ENCODE assay signal across 19 cellular contexts in the genomic region with DNA sequence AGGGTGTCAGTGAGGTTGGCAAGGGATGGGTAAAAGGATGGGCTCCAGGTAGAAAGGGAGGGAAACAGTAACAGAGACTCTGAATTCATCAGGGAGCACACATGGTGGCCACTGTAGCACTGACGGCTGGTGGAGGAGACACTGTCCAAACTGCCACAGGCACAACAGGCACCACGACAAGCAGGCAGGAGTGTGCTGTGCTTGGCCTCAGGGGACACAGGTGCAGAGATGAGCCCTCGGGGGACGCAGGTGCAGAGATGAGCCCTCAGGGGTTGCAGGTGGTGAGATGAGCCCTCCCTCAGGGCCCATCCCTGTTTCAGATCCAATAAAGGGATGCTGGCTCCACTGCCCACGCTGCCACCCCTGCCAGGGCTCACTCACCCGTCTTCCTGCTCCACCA. TPM values are rescaled to one million over a fixed set of nuclear protein-coding genes. Genes with fewer than 3 reads are reported as not detected.
DNase-seq lines count a peak whose midpoint lies in the region; FAIRE-seq and TF ChIP-seq lines count a peak whose summit lies in the region.
"Had no signal": no experiment of that assay in that cellular context is flagged by ENCODE, and none has a peak within 500 bp of the region (broad histone marks: within the 10 kb centered on the region; RNA-seq: fewer than 3 reads in every experiment).

No MANE protein-coding gene starts in this region.

- H3K4ac ChIP-seq in neuronal stem cell (ENCODE audit: low read length): no peak overlapping the region

- H3K18ac ChIP-seq in neuronal stem cell (ENCODE audit: low read length): peak overlapping the region; percentile 13

- H2BK120ac ChIP-seq in neuronal stem cell (ENCODE audit: low read depth, low read length): no peak overlapping the region

- H3K36me3 ChIP-seq in astrocyte (ENCODE audit: insufficient read depth, low read length) (no peaks in the 10 kb centered on the region), neuronal stem cell (replicated peaks in 1 of 2; ENCODE audit: control insufficient read depth in 2 of 2, insufficient read depth in 2 of 2, low read length in 2 of 2) (no peaks in the 10 kb centered on the region)
- H3K36me3 ChIP-seq: HAP-1, SJSA1 had no signal

- H3K9me3 ChIP-seq in astrocyte (ENCODE audit: insufficient read depth, low read depth, low read length): peaks cover 20% of the 10 kb centered on the region
- peaks cover 4 to 11% of the 10 kb centered on the region in 2 donors for H3K9me3 ChIP-seq in neuronal stem cell (replicated peaks in 1 of 2; ENCODE audit: control insufficient read depth in 2 of 2, insufficient read depth in 1 of 2, low read depth in 1 of 2, low read length in 2 of 2)
- H3K9me3 ChIP-seq: HAP-1, SJSA1 had no signal

- H2BK12ac ChIP-seq in neuronal stem cell (ENCODE audit: low read length): no peak overlapping the region

- DNase-seq in COLO668 (lab: John Stamatoyannopoulos, UW; ENCODE audit: unreplicated experiment) (peak; percentile 75), NCI-H146 (lab: John Stamatoyannopoulos, UW) (peak; percentile 92), astrocyte (ENCODE audit: low read depth) (no peak), neuronal stem cell (ENCODE audit: low spot score) (no peak), CD14-positive monocyte (ENCODE audit: low spot score) (no peak), GM19240 (ENCODE audit: insufficient read length, low spot score) (no peak), putamen (ENCODE audit: low spot score) (no peak)
- DNase-seq: C1 segment of cervical spinal cord, DMS79 treated with DMSO at 0.1 percent for 48 hours, MM.1S, NCI-H1092, NCI-H1436 treated with DMSO at 0.1 percent for 48 hours, NCI-H2081, NCI-H510A, NCI-H748 treated with DMSO at 0.1 percent for 48 hours, PC-9 had no signal

- H2BK5ac ChIP-seq in neuronal stem cell (ENCODE audit: low read length): no peak overlapping the region

- no peak overlapping the region for H3K4me2 ChIP-seq in astrocyte (ENCODE audit: low read length)
- no peak overlapping the region for H3K4me2 ChIP-seq in neuronal stem cell (ENCODE audit: insufficient read depth, low read length, poor library complexity, severe bottlenecking)
- H3K4me2 ChIP-seq: PC-9 had no signal

- H3K27me3 Mint-ChIP-seq in astrocyte (ENCODE audit: low read depth, unreplicated experiment) (peaks cover 37% of the 10 kb centered on the region), CD14-positive monocyte (ENCODE audit: low read depth in 3 of 3) (peaks cover 8 to 11% (median 9%) of the 10 kb centered on the region in 3 donors)

- peaks cover 2% of the 10 kb centered on the region for H3K79me1 ChIP-seq in neuronal stem cell (ENCODE audit: low read depth, low read length)

- H3K79me2 ChIP-seq in astrocyte (ENCODE audit: insufficient read depth, low read length): no peaks in the 10 kb centered on the region

- H3K4me3 ChIP-seq in astrocyte (ENCODE audit: insufficient read depth, low read depth, low read length) (no peak overlapping the region), neuronal stem cell (ENCODE audit: low read length in 2 of 2) (peak overlapping the region in 1 of 2 donors; percentile 2)
- H3K4me3 ChIP-seq: HAP-1, PC-9, SJSA1 had no signal

- H3K9ac ChIP-seq in astrocyte (ENCODE audit: low read length): no peak overlapping the region
- no peak overlapping the region for H3K9ac ChIP-seq in neuronal stem cell (ENCODE audit: low read depth, low read length, poor library complexity)

- H3K4me3 Mint-ChIP-seq in astrocyte (ENCODE audit: unreplicated experiment) (no peak overlapping the region), CD14-positive monocyte (no peak overlapping the region)

- H3K14ac ChIP-seq in neuronal stem cell (ENCODE audit: low read length): no peak overlapping the region

- no peak overlapping the region for H3K27ac ChIP-seq in astrocyte (ENCODE audit: low read depth, low read length)
- H3K27ac ChIP-seq in neuronal stem cell (replicated peaks; ENCODE audit: low read length): no peak overlapping the region
- H3K27ac ChIP-seq: PC-9, SJSA1 had no signal

- H3K4me1 ChIP-seq in astrocyte (ENCODE audit: insufficient read depth, low read length): no peaks in the 10 kb centered on the region
- peaks cover 0 to 3% of the 10 kb centered on the region in 2 donors for H3K4me1 ChIP-seq in neuronal stem cell (ENCODE audit: control insufficient read depth in 2 of 2, insufficient read depth in 1 of 2, low read depth in 1 of 2, low read length in 2 of 2)
- H3K4me1 ChIP-seq: HAP-1, SJSA1 had no signal

- intact Hi-C loops in CD14-positive monocyte (cut with micrococcal nuclease): no loop called here

- H2AFZ ChIP-seq in astrocyte (ENCODE audit: low read depth, low read length): no peak overlapping the region
- H2AFZ ChIP-seq in neuronal stem cell (ENCODE audit: low read length): no peak overlapping the region
- H2AFZ ChIP-seq: PC-9 had no signal

- TF ChIP-seq CTCF in astrocyte (IDR thresholded peaks at IDR 0.05; ENCODE audit: insufficient read depth, low read depth, low read length) (no peak), CD14-positive monocyte (IDR thresholded peaks at IDR 0.05) (no peak)

- no peak for FAIRE-seq in astrocyte (lab: Jason Lieb, UNC)

- no peak overlapping the region for H2BK15ac ChIP-seq in neuronal stem cell (ENCODE audit: low read length)

- no peak overlapping the region for H4K91ac ChIP-seq in neuronal stem cell (ENCODE audit: low read depth, low read length, poor library complexity)

- WGBS in neuronal stem cell (ENCODE audit: extremely low coverage in 2 of 2, insufficient read length in 2 of 2, insufficient replicate concordance in 1 of 2), 2 donors: no CpG with 5 or more reads among the region's 6 CpGs

- H2AK5ac ChIP-seq in neuronal stem cell (ENCODE audit: low read depth, low read length): no peak overlapping the region

- peak overlapping the region; percentile 25 for H3K23ac ChIP-seq in neuronal stem cell (ENCODE audit: low read depth, low read length, poor library complexity)

- H3K27me3 ChIP-seq in astrocyte (ENCODE audit: insufficient read depth, low read length) (peaks cover under 1% of the 10 kb centered on the region), neuronal stem cell (ENCODE audit: control insufficient read depth in 3 of 3, insufficient read depth in 3 of 3, low read depth in 1 of 3, low read length in 3 of 3) (peaks cover 0 to 16% (median 0%) of the 10 kb centered on the region in 3 experiments)
- H3K27me3 ChIP-seq: SJSA1 had no signal

- peaks cover 21% of the 10 kb centered on the region for H3K9me3 Mint-ChIP-seq in astrocyte (ENCODE audit: unreplicated experiment)
- H3K9me3 Mint-ChIP-seq in CD14-positive monocyte: peaks cover 15 to 42% (median 24%) of the 10 kb centered on the region in 7 donors

- peak overlapping the region; percentile 66 for H3K27ac Mint-ChIP-seq in astrocyte (ENCODE audit: unreplicated experiment)
- no peak overlapping the region for H3K27ac Mint-ChIP-seq in CD14-positive monocyte

- H3K36me3 Mint-ChIP-seq in astrocyte (ENCODE audit: low read depth, unreplicated experiment): no peaks in the 10 kb centered on the region
- no peaks in the 10 kb centered on the region for H3K36me3 Mint-ChIP-seq in CD14-positive monocyte

- H3K4me1 Mint-ChIP-seq in astrocyte (ENCODE audit: low read depth, unreplicated experiment): no peaks in the 10 kb centered on the region
- H3K4me1 Mint-ChIP-seq in CD14-positive monocyte: no peaks in the 10 kb centered on the region

- peak overlapping the region; percentile 65 for H4K8ac ChIP-seq in neuronal stem cell (ENCODE audit: low read depth, low read length)

- no peaks in the 10 kb centered on the region for H4K20me1 ChIP-seq in astrocyte (ENCODE audit: insufficient read depth, low read length)

RNA-seq across cellular contexts. Expression of gene PDE6B, which starts 7.6 kb away (rescaled TPM):
- total RNA-seq in astrocyte: 2.8 and 3.7 TPM in 2 replicates
- 9.5 TPM for polyA plus RNA-seq in neuronal stem cell (2013, experiment 1 of 2)
- polyA plus RNA-seq in neuronal stem cell (2013, experiment 2 of 2): 9.3 TPM
- 1 to 10 TPM; 3.7 to 6.3 TPM for polyA plus RNA-seq in CD14-positive monocyte
- total RNA-seq: SJSA1 had no signal

RNA-seq across cellular contexts. Expression of gene ATP5ME, which starts 41.1 kb away (rescaled TPM):
- 255 and 263 TPM in 2 replicates for total RNA-seq in astrocyte
- polyA plus RNA-seq in neuronal stem cell (2013, experiment 1 of 2): 966 TPM
- polyA plus RNA-seq in neuronal stem cell (2013, experiment 2 of 2): 911 TPM
- 100 to 1,000 TPM; 367 to 397 TPM for polyA plus RNA-seq in CD14-positive monocyte

RNA-seq across cellular contexts. Expression of gene MYL5, which starts 41.4 kb away (rescaled TPM):
- 17.5 and 21.9 TPM in 2 replicates for total RNA-seq in astrocyte
- polyA plus RNA-seq in neuronal stem cell (2013, experiment 1 of 2): 4.1 TPM
- polyA plus RNA-seq in neuronal stem cell (2013, experiment 2 of 2): 3.9 TPM
- polyA plus RNA-seq in CD14-positive monocyte: 1 to 10 TPM; 4.2 to 7.2 TPM

RNA-seq across cellular contexts. Expression of gene SLC49A3, which starts 56.0 kb away (rescaled TPM):
- 6.2 and 9.2 TPM in 2 replicates for total RNA-seq in astrocyte
- 0.81 TPM for polyA plus RNA-seq in neuronal stem cell (2013, experiment 1 of 2)
- polyA plus RNA-seq in neuronal stem cell (2013, experiment 2 of 2): 0.57 TPM
- 10 to 100 TPM in 1 of 2 donors, 1 to 10 TPM in 1; 9.5 to 11.1 TPM for polyA plus RNA-seq in CD14-positive monocyte
- total RNA-seq: SJSA1 had no signal

RNA-seq across cellular contexts. Expression of gene TMEM271, which starts 56.8 kb away (rescaled TPM):
- 4.4 and 6.2 TPM in 2 replicates for total RNA-seq in astrocyte
- not detected for polyA plus RNA-seq in neuronal stem cell (2013, experiment 1 of 2)
- polyA plus RNA-seq in neuronal stem cell (2013, experiment 2 of 2): not detected
- not detected for polyA plus RNA-seq in CD14-positive monocyte
- total RNA-seq: LHCN-M2, PC-9, SJSA1 had no signal

Comparison
In these comparisons a context has a peak if more than half of its experiments do, and no peak if none do; other contexts are left out.
1. DNase-seq: peak in COLO668 (single experiment) and NCI-H146 (single experiment); none in astrocyte (single experiment), neuronal stem cell (single experiment), CD14-positive monocyte (single experiment), GM19240 (single experiment) and putamen (single experiment).